Comparison of ENCODE assay signal across 8 cellular contexts in the genomic region with DNA sequence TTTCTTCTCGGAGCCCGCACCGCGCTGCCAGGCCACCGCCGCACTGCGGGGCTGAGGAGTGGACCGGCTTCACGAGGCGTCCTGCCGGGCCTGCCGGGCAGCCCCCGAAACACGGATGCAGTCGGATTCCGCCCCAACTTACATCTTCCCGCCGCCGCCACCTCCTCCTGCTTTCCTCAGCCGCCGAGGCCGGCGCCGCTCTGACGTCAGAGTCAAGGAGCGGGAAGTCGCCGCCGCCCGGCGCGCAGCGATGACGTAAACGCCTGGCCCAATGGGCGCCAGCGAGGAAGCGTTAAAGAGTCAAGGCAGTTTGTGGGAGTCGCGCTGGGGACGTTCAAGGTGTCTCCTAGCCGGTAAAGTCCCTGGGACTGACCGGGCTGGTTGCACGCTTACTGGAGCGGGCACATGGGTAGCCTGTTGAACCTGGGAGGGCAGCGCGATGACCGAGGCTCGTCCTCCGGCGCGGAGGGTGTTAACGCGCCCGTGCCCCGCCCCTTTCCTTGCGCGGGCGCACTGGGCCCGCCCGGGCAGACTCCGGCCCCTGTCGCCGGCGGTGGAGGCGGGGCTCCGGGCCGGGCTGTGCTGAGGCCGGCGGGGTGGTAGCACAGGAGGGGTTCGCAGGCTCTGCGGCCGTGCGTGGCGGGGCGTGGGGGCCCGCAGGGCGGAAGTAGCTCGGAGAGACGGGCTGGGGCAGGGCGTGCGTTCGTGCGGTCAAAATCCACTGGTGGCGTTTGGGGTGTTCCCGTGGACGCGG. TPM values are rescaled to one million over a fixed set of nuclear protein-coding genes. Genes with fewer than 3 reads are reported as not detected.
DNase-seq lines count a peak whose midpoint lies in the region; ATAC-seq lines count a peak whose summit lies in the region.

A gene with protein sequence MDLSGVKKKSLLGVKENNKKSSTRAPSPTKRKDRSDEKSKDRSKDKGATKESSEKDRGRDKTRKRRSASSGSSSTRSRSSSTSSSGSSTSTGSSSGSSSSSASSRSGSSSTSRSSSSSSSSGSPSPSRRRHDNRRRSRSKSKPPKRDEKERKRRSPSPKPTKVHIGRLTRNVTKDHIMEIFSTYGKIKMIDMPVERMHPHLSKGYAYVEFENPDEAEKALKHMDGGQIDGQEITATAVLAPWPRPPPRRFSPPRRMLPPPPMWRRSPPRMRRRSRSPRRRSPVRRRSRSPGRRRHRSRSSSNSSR (minus strand): TSS at position 214 of the 754 bp plus-strand sequence. CDS start 3,483 bp downstream, outside the sequence.

- H3K9me3 ChIP-seq in endocrine pancreas (ENCODE audit: control insufficient read depth, low read length), result no peaks in the 10 kb centered on the region

- H4K8ac ChIP-seq in mesendoderm (ENCODE audit: low read depth, low read length), result peak within 1 kb of the TSS; percentile 78

- peak within 1 kb of the TSS; percentile 56 for H3K4ac ChIP-seq in mesendoderm (ENCODE audit: low read depth, low read length)

- peak within 1 kb of the TSS; percentile 89 for H3K4me2 ChIP-seq in mesendoderm (ENCODE audit: low read length)

- peak within 1 kb of the TSS; percentile 16 for H3K18ac ChIP-seq in mesendoderm (ENCODE audit: low read length)

- H3K9ac ChIP-seq in endocrine pancreas (ENCODE audit: control insufficient read depth, insufficient read depth, low read length) (peak within 1 kb of the TSS; percentile 82), mesendoderm (ENCODE audit: low read length) (peak within 1 kb of the TSS; percentile 99)

- no peak within 1 kb of the TSS for H3K23ac ChIP-seq in mesendoderm (ENCODE audit: low read length)

- no peak within 1 kb of the TSS for H2AK5ac ChIP-seq in mesendoderm (ENCODE audit: low read length)

- H3K4me3 ChIP-seq in endocrine pancreas (ENCODE audit: control insufficient read depth, insufficient read depth, low read length) (peak within 1 kb of the TSS; percentile 43), mesendoderm (ENCODE audit: low read length) (peak within 1 kb of the TSS; percentile 96)

- H4K5ac ChIP-seq in mesendoderm (ENCODE audit: low read length), result no peak within 1 kb of the TSS

- H3K79me2 ChIP-seq in mesendoderm (ENCODE audit: control insufficient read depth, insufficient read depth, low read length), result peaks cover 46% of the 10 kb centered on the region

- no peaks in the 10 kb centered on the region for H3K27me3 ChIP-seq in endocrine pancreas (ENCODE audit: control insufficient read depth, insufficient read depth, low read length)
- H3K27me3 ChIP-seq in mesendoderm (ENCODE audit: insufficient read depth, low read length, poor library complexity), result no peaks in the 10 kb centered on the region

- H3K56ac ChIP-seq in mesendoderm (ENCODE audit: low read length), result peak within 1 kb of the TSS; percentile 99

- peak within 1 kb of the TSS; percentile 96 for H3K27ac ChIP-seq in mesendoderm (ENCODE audit: low read depth, low read length)

- H3K36me3 ChIP-seq in endocrine pancreas (ENCODE audit: control insufficient read depth, insufficient read depth, low read length) (peaks cover under 1% of the 10 kb centered on the region), mesendoderm (ENCODE audit: control insufficient read depth, insufficient read depth, low read length) (peaks cover 6% of the 10 kb centered on the region)

- H2BK5ac ChIP-seq in mesendoderm (ENCODE audit: low read length), result peak within 1 kb of the TSS; percentile 98

- no peak within 1 kb of the TSS for H2BK120ac ChIP-seq in mesendoderm (ENCODE audit: low read depth, low read length)

- peak; percentile 69 for ATAC-seq in GM21360 (IDR thresholded peaks at IDR 0.05; ENCODE audit: unreplicated experiment)

- H3K4me1 ChIP-seq in endocrine pancreas (ENCODE audit: control insufficient read depth, insufficient read depth, low read length) (no peaks in the 10 kb centered on the region), mesendoderm (ENCODE audit: control insufficient read depth, low read depth, low read length) (peaks cover 3% of the 10 kb centered on the region)

- no peak within 1 kb of the TSS for H2BK15ac ChIP-seq in mesendoderm (replicated peaks; ENCODE audit: low read depth)

- DNase-seq in COR-L47 (lab: John Stamatoyannopoulos, UW) (peak; percentile 95), HT1080 (ENCODE audit: low read depth) (peak; percentile 93), NOMO-1 (lab: John Stamatoyannopoulos, UW; ENCODE audit: unreplicated experiment in 2 of 2) (peak; percentile 90 to 95), mesendoderm (peak; percentile 98)
- DNase-seq in activated CD8-positive, alpha-beta memory T cell treated with anti-CD3 and anti-CD28 coated beads for 48 hours (ENCODE audit: low read depth in 2 of 3, low spot score in 2 of 3), result peak; percentile 95 to 99 (median 98)
- DNase-seq in stimulated activated CD8-positive, alpha-beta memory T cell treated with anti-CD3 and anti-CD28 coated beads, Interleukin-12 subunit alpha, Interleukin-12 subunit beta, amount 100 ng/mL, for 4 hours (ENCODE audit: low read depth), result peak; percentile 96

- WGBS in mesendoderm (ENCODE audit: extremely low coverage, insufficient coverage, low lambda C conversion rate), result no CpG with 5 or more reads among the region's 88 CpGs

- peaks cover 3% of the 10 kb centered on the region for H3K79me1 ChIP-seq in mesendoderm (ENCODE audit: low read length)

RNA-seq across cellular contexts. Expression of the gene that starts here (rescaled TPM):
- 249 and 290 TPM in 2 replicates for total RNA-seq in HT1080 (2014; rRNA removed; shearing (Covaris generic))
- polyA plus RNA-seq in HT1080 (2015; cell fraction: cytosol; rRNA removed), result 337 and 357 TPM in 2 replicates
- 288 and 334 TPM in 2 replicates for polyA plus RNA-seq in HT1080 (2015; cell fraction: nucleus; rRNA removed)
- 318 TPM for polyA plus RNA-seq in mesendoderm (2013, experiment 1 of 2)
- polyA plus RNA-seq in mesendoderm (2013, experiment 2 of 2), result 318 TPM

Comparison
In these comparisons a context has a peak if more than half of its experiments do, and no peak if none do; other contexts are left out.
1. Peak in every context shown above with its lines: DNase-seq, ATAC-seq, H3K4me3 ChIP-seq and H3K27ac ChIP-seq.